ENCODE assay signal across 22 cellular contexts in the genomic region with DNA sequence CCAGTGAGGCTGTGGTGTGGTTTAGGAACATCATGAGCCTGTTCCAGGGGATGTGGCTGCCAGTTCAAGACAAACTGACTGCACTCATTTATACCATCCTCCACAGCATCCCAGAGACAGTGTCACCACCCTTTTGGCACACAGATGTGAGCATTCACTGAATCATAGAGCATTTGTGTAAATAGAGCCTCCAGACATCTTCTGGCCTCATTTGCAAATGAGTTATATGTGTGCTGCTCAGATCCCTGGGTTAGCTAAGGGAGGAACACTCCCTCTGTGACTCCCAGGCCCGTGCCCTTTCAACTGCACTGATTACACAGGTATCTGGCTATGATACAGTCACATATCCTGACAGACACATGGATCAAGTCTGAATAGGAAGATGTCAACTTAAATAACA.
DNase-seq lines count a peak whose midpoint lies in the region; FAIRE-seq and TF ChIP-seq lines count a peak whose summit lies in the region.
"Had no signal": no experiment of that assay in that cellular context is flagged by ENCODE, and none has a peak within 500 bp of the region (broad histone marks: within the 10 kb centered on the region; RNA-seq: fewer than 3 reads in every experiment).

No MANE protein-coding gene starts in this region.

- H3K4me1 ChIP-seq in cardiac muscle cell (ENCODE audit: low read depth) (peaks cover 95% of the 10 kb centered on the region), right atrium auricular region (peaks cover 0 to 5% of the 10 kb centered on the region in 2 donors)
- H3K4me1 ChIP-seq: HAP-1 had no signal

- no peaks in the 10 kb centered on the region for H3K36me3 ChIP-seq in cardiac muscle cell
- no peaks in the 10 kb centered on the region for H3K36me3 ChIP-seq in right atrium auricular region
- H3K36me3 ChIP-seq in bronchial epithelial cell (ENCODE audit: control insufficient read depth, insufficient read depth, low read length): no peaks in the 10 kb centered on the region
- H3K36me3 ChIP-seq: BE2C, HAP-1 had no signal

- no peak for TF ChIP-seq CTCF in cardiac muscle cell (IDR thresholded peaks at IDR 0.05; ENCODE audit: low read depth, low read length)
- TF ChIP-seq CTCF in right atrium auricular region (IDR thresholded peaks at IDR 0.05): no peak
- no peak for TF ChIP-seq CTCF in bronchial epithelial cell (IDR thresholded peaks at IDR 0.05; ENCODE audit: insufficient read depth, low read length, severe bottlenecking)

- H3K27me3 ChIP-seq in cardiac muscle cell (no peaks in the 10 kb centered on the region), right atrium auricular region (no peaks in the 10 kb centered on the region), bronchial epithelial cell (ENCODE audit: control insufficient read depth, insufficient read depth, low read length) (no peaks in the 10 kb centered on the region)
- H3K27me3 ChIP-seq: BE2C had no signal

- DNase-seq in cardiac muscle cell (ENCODE audit: low read depth in 1 of 2, low spot score in 1 of 2) (no peak), right atrium auricular region (ENCODE audit: low spot score) (no peak), NCI-H526 treated with DMSO at 0.1 percent for 48 hours (lab: John Stamatoyannopoulos, UW) (peak; percentile 28), bronchial epithelial cell (ENCODE audit: low read depth) (peak; percentile 1), frontal cortex (ENCODE audit: low spot score in 2 of 2) (no peak), ecto neural progenitor cell (ENCODE audit: low spot score) (no peak), NCI-H345 (lab: John Stamatoyannopoulos, UW) (no peak)
- DNase-seq: ACHN; BE2C; C1 segment of cervical spinal cord; CD4-positive, CD25-positive, alpha-beta regulatory T cell; CD8-positive, alpha-beta memory T cell; COR-L47; DMS 273 treated with DMSO at 0.1 percent for 48 hours; DMS53; DND-41; EL; GM23248 had no signal

- H3K4me3 ChIP-seq in cardiac muscle cell (no peak overlapping the region), right atrium auricular region (no peak overlapping the region), bronchial epithelial cell (ENCODE audit: low read depth, low read length) (no peak overlapping the region)
- H3K4me3 ChIP-seq: GM23248, HAP-1 had no signal

- H3K9me3 ChIP-seq in cardiac muscle cell (ENCODE audit: low read depth) (no peaks in the 10 kb centered on the region), right atrium auricular region (no peaks in the 10 kb centered on the region)
- H3K9me3 ChIP-seq: BE2C, HAP-1 had no signal

- peak overlapping the region; percentile 99 for H3K27ac ChIP-seq in cardiac muscle cell
- H3K27ac ChIP-seq in right atrium auricular region: no peak overlapping the region
- H3K27ac ChIP-seq: GM23248, HL-60 had no signal

- FAIRE-seq in bronchial epithelial cell (lab: Jason Lieb, UNC) (no peak), frontal cortex (lab: Jason Lieb, UNC) (no peak)
- FAIRE-seq: GM12891, GM19239 had no signal

Comparison
In these comparisons a context has a peak if more than half of its experiments do, and no peak if none do; other contexts are left out.
1. DNase-seq: peak in NCI-H526 treated with DMSO at 0.1 percent for 48 hours (single experiment) and bronchial epithelial cell (single experiment); none in cardiac muscle cell (0 of 2), right atrium auricular region (single experiment), frontal cortex (0 of 2), ecto neural progenitor cell (single experiment) and NCI-H345 (single experiment).